8 cellular contexts compared by ENCODE assay signal in genomic region chr9:70924905-70925547, GRCh38.
DNase-seq lines count a peak whose midpoint lies in the region; ATAC-seq and TF ChIP-seq lines count a peak whose summit lies in the region.

No MANE protein-coding gene starts in this region.

- H3K36me3 Mint-ChIP-seq in WTC11 = no peaks in the 10 kb centered on the region
- H3K36me3 Mint-ChIP-seq in CD8-positive, alpha-beta T cell = no peaks in the 10 kb centered on the region

- TF ChIP-seq CTCF in WTC11 (IDR thresholded peaks at IDR 0.05) = peak; percentile 50
- TF ChIP-seq CTCF in CD8-positive, alpha-beta T cell (IDR thresholded peaks at IDR 0.05) = no peak

- no peaks in the 10 kb centered on the region for H3K4me1 Mint-ChIP-seq in WTC11
- H3K4me1 Mint-ChIP-seq in CD8-positive, alpha-beta T cell (ENCODE audit: low read depth) = no peaks in the 10 kb centered on the region

- POLR2A ChIA-PET in WTC11 (lab: Charles Lee) = no interaction called here
- POLR2A ChIA-PET in CD8-positive, alpha-beta T cell (lab: Charles Lee) = no interaction called here

- intact Hi-C loops in head of caudate nucleus (cut with DNase I) = loop anchor here (10.0 kb wide), 1 partner anchor 320 kb away; no protein-coding TSS in a partner anchor
- intact Hi-C loops in CD8-positive, alpha-beta T cell (cut with DNase I, micrococcal nuclease) = no loop called here

- H3K36me3 ChIP-seq in CD8-positive, alpha-beta T cell (ENCODE audit: insufficient read depth, low read length) = no peaks in the 10 kb centered on the region

- no peaks in the 10 kb centered on the region for H3K9me3 ChIP-seq in CD8-positive, alpha-beta T cell (ENCODE audit: low read length)

- H3K4me1 ChIP-seq in CD8-positive, alpha-beta T cell (ENCODE audit: insufficient read depth, low read length) = no peaks in the 10 kb centered on the region

- no peak overlapping the region for H3K27ac ChIP-seq in CD8-positive, alpha-beta T cell (ENCODE audit: low read depth, low read length)

- peak; percentile 57 for DNase-seq in D341Med (ENCODE audit: low spot score)
- peak; percentile 12 for DNase-seq in NCI-H2029 treated with DMSO at 0.1 percent for 48 hours (lab: John Stamatoyannopoulos, UW)
- peak; percentile 22 for DNase-seq in WTC11 (ENCODE audit: low spot score)
- peak in 29 of 42 donors; percentile 4 to 74 (median 41) for DNase-seq in head of caudate nucleus
- DNase-seq in pulmonary artery endothelial cell (ENCODE audit: low read depth, low spot score) = peak; percentile 75
- DNase-seq in CD8-positive, alpha-beta T cell = no peak

- ATAC-seq in GM18867 (IDR thresholded peaks at IDR 0.05; ENCODE audit: unreplicated experiment) (peak; percentile 85), HG03039 (IDR thresholded peaks at IDR 0.05; ENCODE audit: unreplicated experiment) (peak; percentile 79), WTC11 (peak; percentile 91)
- no peak for ATAC-seq in CD8-positive, alpha-beta T cell

- H3K9me3 Mint-ChIP-seq in WTC11 = peaks cover 4% of the 10 kb centered on the region; the same call in 1 of the 2 replicates
- no peaks in the 10 kb centered on the region for H3K9me3 Mint-ChIP-seq in CD8-positive, alpha-beta T cell

- no peak overlapping the region for H3K4me3 Mint-ChIP-seq in WTC11
- no peak overlapping the region for H3K4me3 Mint-ChIP-seq in CD8-positive, alpha-beta T cell

- H3K27ac Mint-ChIP-seq in WTC11 = no peak overlapping the region
- no peak overlapping the region for H3K27ac Mint-ChIP-seq in CD8-positive, alpha-beta T cell

- no peak overlapping the region for H3K4me3 ChIP-seq in CD8-positive, alpha-beta T cell (ENCODE audit: low read depth, low read length)

- no peaks in the 10 kb centered on the region for H3K27me3 Mint-ChIP-seq in WTC11 (ENCODE audit: low read depth)
- H3K27me3 Mint-ChIP-seq in CD8-positive, alpha-beta T cell (ENCODE audit: low read depth) = no peaks in the 10 kb centered on the region

- no peaks in the 10 kb centered on the region for H3K27me3 ChIP-seq in CD8-positive, alpha-beta T cell (ENCODE audit: insufficient read depth, low read length)

- CTCF ChIA-PET in WTC11 (lab: Charles Lee) = interaction anchor here (0.9 kb wide), 1 partner anchor 285 kb away, joined by 5 read pairs; no protein-coding TSS in a partner anchor
- CTCF ChIA-PET in CD8-positive, alpha-beta T cell (lab: Charles Lee) = no interaction called here

TF ChIP-seq in WTC11, 78 proteins besides CTCF, POLR2A, EP300 and RAD21:
- no peak for TF ChIP-seq ZNF532 (CRISPR knock-in tag; IDR thresholded peaks at IDR 0.05; ENCODE audit: borderline replicate concordance)
- no peak for TF ChIP-seq AR (CRISPR knock-in tag; IDR thresholded peaks at IDR 0.05)

Comparison
In these comparisons a context has a peak if more than half of its experiments do, and no peak if none do; other contexts are left out.
1. DNase-seq: peak in D341Med (single experiment), NCI-H2029 treated with DMSO at 0.1 percent for 48 hours (single experiment), WTC11 (single experiment), head of caudate nucleus (29 of 42) and pulmonary artery endothelial cell (single experiment); none in CD8-positive, alpha-beta T cell (0 of 7).